ENCODE assay signal across 1 cellular context in the genomic region with DNA sequence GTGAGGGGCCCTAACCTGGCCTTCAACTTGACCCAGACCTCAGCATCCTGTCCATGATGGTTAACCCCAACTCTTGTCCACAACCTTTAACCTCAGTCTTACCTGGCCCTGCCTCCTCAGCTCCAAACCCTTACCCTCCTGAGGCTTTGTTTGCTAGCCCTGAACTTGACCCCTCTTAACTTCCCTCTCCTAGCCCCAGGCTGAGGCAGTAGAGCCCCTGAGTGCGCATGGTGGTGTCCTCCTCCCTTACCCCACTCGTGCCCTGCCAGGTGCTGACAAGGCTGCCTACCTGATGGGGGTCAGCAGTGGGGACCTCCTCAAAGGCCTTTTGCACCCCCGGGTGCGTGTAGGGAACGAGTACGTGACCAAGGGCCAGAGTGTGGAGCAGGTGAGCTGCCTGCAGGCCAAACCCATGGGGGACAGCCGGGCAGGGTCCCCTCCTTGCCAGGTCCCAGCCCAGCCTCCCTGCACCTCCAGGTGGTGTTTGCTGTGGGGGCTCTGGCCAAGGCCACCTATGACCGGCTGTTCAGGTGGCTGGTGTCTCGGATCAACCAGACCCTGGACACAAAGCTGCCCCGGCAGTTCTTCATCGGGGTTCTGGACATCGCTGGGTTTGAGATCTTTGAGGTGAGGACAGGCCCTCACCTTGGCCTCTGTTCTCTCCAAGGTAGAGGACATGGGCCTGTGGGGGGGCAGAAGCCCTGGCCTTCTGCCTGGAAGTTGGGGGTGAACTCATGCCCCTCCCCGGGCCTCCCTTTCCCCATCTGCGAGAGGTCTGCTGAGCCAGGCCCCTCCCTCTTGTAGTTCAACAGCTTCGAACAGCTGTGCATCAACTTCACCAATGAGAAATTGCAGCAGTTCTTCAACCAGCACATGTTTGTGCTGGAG.
A peak's percentile ranks its signal among the peaks of the same experiment; 100 is the strongest.
TF ChIP-seq lines count a peak whose summit lies in the region.

No MANE protein-coding gene starts in this region.

TF ChIP-seq in HepG2, 621 proteins besides CTCF, POLR2A, EP300 and RAD21 (continued from another document and continues in another):
- TF ChIP-seq, protein P1, sequence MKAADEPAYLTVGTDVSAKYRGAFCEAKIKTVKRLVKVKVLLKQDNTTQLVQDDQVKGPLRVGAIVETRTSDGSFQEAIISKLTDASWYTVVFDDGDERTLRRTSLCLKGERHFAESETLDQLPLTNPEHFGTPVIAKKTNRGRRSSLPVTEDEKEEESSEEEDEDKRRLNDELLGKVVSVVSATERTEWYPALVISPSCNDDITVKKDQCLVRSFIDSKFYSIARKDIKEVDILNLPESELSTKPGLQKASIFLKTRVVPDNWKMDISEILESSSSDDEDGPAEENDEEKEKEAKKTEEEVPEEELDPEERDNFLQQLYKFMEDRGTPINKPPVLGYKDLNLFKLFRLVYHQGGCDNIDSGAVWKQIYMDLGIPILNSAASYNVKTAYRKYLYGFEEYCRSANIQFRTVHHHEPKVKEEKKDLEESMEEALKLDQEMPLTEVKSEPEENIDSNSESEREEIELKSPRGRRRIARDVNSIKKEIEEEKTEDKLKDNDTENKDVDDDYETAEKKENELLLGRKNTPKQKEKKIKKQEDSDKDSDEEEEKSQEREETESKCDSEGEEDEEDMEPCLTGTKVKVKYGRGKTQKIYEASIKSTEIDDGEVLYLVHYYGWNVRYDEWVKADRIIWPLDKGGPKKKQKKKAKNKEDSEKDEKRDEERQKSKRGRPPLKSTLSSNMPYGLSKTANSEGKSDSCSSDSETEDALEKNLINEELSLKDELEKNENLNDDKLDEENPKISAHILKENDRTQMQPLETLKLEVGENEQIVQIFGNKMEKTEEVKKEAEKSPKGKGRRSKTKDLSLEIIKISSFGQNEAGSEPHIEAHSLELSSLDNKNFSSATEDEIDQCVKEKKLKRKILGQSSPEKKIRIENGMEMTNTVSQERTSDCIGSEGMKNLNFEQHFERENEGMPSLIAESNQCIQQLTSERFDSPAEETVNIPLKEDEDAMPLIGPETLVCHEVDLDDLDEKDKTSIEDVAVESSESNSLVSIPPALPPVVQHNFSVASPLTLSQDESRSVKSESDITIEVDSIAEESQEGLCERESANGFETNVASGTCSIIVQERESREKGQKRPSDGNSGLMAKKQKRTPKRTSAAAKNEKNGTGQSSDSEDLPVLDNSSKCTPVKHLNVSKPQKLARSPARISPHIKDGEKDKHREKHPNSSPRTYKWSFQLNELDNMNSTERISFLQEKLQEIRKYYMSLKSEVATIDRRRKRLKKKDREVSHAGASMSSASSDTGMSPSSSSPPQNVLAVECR (CRISPR knock-in tag; IDR thresholded peaks at IDR 0.05; ENCODE audit: borderline replicate concordance), result peak; percentile 7; the same call in 1 of the 2 replicates
- TF ChIP-seq, protein P2, sequence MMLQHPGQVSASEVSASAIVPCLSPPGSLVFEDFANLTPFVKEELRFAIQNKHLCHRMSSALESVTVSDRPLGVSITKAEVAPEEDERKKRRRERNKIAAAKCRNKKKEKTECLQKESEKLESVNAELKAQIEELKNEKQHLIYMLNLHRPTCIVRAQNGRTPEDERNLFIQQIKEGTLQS (CRISPR knock-in tag; IDR thresholded peaks at IDR 0.05), result no peak
- 0 out of 2 replicates have a peak, but pooled peaks have one; percentile 44 for TF ChIP-seq ZNF235 (CRISPR knock-in tag; IDR thresholded peaks at IDR 0.05; ENCODE audit: borderline replicate concordance)
- no peak for TF ChIP-seq MAF1 (CRISPR knock-in tag; IDR thresholded peaks at IDR 0.05; ENCODE audit: borderline replicate concordance)
- TF ChIP-seq, protein P3, sequence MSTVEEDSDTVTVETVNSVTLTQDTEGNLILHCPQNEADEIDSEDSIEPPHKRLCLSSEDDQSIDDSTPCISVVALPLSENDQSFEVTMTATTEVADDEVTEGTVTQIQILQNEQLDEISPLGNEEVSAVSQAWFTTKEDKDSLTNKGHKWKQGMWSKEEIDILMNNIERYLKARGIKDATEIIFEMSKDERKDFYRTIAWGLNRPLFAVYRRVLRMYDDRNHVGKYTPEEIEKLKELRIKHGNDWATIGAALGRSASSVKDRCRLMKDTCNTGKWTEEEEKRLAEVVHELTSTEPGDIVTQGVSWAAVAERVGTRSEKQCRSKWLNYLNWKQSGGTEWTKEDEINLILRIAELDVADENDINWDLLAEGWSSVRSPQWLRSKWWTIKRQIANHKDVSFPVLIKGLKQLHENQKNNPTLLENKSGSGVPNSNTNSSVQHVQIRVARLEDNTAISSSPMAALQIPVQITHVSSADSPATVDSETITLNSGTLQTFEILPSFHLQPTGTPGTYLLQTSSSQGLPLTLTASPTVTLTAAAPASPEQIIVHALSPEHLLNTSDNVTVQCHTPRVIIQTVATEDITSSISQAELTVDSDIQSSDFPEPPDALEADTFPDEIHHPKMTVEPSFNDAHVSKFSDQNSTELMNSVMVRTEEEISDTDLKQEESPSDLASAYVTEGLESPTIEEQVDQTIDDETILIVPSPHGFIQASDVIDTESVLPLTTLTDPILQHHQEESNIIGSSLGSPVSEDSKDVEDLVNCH (CRISPR knock-in tag; IDR thresholded peaks at IDR 0.05), result no peak
- no peak for TF ChIP-seq ZNF441 (CRISPR knock-in tag; IDR thresholded peaks at IDR 0.05; ENCODE audit: borderline replicate concordance)
- no peak for TF ChIP-seq ZC3H4 (CRISPR knock-in tag; IDR thresholded peaks at IDR 0.05; ENCODE audit: borderline replicate concordance)
- TF ChIP-seq, protein P4, sequence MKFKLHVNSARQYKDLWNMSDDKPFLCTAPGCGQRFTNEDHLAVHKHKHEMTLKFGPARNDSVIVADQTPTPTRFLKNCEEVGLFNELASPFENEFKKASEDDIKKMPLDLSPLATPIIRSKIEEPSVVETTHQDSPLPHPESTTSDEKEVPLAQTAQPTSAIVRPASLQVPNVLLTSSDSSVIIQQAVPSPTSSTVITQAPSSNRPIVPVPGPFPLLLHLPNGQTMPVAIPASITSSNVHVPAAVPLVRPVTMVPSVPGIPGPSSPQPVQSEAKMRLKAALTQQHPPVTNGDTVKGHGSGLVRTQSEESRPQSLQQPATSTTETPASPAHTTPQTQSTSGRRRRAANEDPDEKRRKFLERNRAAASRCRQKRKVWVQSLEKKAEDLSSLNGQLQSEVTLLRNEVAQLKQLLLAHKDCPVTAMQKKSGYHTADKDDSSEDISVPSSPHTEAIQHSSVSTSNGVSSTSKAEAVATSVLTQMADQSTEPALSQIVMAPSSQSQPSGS (CRISPR knock-in tag; IDR thresholded peaks at IDR 0.05), result 0 out of 2 replicates have a peak, but pooled peaks have one; percentile 15
- TF ChIP-seq, protein P5, sequence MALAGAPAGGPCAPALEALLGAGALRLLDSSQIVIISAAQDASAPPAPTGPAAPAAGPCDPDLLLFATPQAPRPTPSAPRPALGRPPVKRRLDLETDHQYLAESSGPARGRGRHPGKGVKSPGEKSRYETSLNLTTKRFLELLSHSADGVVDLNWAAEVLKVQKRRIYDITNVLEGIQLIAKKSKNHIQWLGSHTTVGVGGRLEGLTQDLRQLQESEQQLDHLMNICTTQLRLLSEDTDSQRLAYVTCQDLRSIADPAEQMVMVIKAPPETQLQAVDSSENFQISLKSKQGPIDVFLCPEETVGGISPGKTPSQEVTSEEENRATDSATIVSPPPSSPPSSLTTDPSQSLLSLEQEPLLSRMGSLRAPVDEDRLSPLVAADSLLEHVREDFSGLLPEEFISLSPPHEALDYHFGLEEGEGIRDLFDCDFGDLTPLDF (CRISPR knock-in tag; IDR thresholded peaks at IDR 0.05), result no peak
- TF ChIP-seq, protein P6, sequence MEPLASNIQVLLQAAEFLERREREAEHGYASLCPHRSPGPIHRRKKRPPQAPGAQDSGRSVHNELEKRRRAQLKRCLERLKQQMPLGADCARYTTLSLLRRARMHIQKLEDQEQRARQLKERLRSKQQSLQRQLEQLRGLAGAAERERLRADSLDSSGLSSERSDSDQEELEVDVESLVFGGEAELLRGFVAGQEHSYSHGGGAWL (CRISPR knock-in tag; IDR thresholded peaks at IDR 0.05), result no peak
- TF ChIP-seq ZNF670 (CRISPR knock-in tag; IDR thresholded peaks at IDR 0.05; ENCODE audit: borderline replicate concordance), result no peak
- TF ChIP-seq AGO1 (IDR thresholded peaks at IDR 0.05; ENCODE audit: low read depth, low read length, poor library complexity, severe bottlenecking), result peak; percentile 40
- no peak for TF ChIP-seq SNRNP70 (IDR thresholded peaks at IDR 0.05; ENCODE audit: low read depth, low read length)
- TF ChIP-seq, protein P7, sequence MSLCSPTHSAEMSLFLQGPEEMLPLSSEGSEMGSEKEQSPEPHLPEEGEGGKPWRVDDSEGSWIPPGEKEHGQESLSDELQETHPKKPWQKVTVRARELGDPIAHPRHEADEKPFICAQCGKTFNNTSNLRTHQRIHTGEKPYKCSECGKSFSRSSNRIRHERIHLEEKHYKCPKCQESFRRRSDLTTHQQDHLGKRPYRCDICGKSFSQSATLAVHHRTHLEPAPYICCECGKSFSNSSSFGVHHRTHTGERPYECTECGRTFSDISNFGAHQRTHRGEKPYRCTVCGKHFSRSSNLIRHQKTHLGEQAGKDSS (CRISPR knock-in tag; IDR thresholded peaks at IDR 0.05; ENCODE audit: borderline replicate concordance, low read depth), result peak; percentile 49; the same call in 1 of the 2 replicates
- TF ChIP-seq GPN1 (CRISPR knock-in tag; IDR thresholded peaks at IDR 0.05; ENCODE audit: borderline replicate concordance), result no peak
- TF ChIP-seq, protein P8, sequence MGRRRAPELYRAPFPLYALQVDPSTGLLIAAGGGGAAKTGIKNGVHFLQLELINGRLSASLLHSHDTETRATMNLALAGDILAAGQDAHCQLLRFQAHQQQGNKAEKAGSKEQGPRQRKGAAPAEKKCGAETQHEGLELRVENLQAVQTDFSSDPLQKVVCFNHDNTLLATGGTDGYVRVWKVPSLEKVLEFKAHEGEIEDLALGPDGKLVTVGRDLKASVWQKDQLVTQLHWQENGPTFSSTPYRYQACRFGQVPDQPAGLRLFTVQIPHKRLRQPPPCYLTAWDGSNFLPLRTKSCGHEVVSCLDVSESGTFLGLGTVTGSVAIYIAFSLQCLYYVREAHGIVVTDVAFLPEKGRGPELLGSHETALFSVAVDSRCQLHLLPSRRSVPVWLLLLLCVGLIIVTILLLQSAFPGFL (CRISPR knock-in tag; IDR thresholded peaks at IDR 0.05), result 0 out of 2 replicates have a peak, but pooled peaks have one; percentile 33
- no peak for TF ChIP-seq ZNF24 (IDR thresholded peaks at IDR 0.05)
- TF ChIP-seq NR2F1 (CRISPR knock-in tag; IDR thresholded peaks at IDR 0.05), result 0 out of 4 replicates have a peak, but pooled peaks of 1 of the 2 experiments have one; percentile 27
- TF ChIP-seq SATB2 (CRISPR knock-in tag; IDR thresholded peaks at IDR 0.05), result no peak
- TF ChIP-seq, protein P9, sequence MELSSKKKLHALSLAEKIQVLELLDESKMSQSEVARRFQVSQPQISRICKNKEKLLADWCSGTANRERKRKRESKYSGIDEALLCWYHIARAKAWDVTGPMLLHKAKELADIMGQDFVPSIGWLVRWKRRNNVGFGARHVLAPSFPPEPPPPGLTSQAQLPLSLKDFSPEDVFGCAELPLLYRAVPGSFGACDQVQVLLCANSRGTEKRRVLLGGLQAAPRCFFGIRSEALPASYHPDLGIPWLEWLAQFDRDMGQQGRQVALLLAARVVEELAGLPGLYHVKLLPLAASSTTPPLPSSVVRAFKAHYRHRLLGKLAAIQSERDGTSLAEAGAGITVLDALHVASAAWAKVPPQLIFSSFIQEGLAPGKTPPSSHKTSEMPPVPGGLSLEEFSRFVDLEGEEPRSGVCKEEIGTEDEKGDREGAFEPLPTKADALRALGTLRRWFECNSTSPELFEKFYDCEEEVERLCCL (CRISPR knock-in tag; IDR thresholded peaks at IDR 0.05; ENCODE audit: borderline replicate concordance), result no peak
- TF ChIP-seq CEBPB (IDR thresholded peaks at IDR 0.05; ENCODE audit: borderline replicate concordance, low read depth, low read length), result no peak
- no peak for TF ChIP-seq TGIF2 (CRISPR knock-in tag; IDR thresholded peaks at IDR 0.05)
- no peak for TF ChIP-seq XBP1 (CRISPR knock-in tag; IDR thresholded peaks at IDR 0.05)
- TF ChIP-seq JARID2 (CRISPR knock-in tag; IDR thresholded peaks at IDR 0.05; ENCODE audit: insufficient replicate concordance), result no peak
- TF ChIP-seq, protein P10, sequence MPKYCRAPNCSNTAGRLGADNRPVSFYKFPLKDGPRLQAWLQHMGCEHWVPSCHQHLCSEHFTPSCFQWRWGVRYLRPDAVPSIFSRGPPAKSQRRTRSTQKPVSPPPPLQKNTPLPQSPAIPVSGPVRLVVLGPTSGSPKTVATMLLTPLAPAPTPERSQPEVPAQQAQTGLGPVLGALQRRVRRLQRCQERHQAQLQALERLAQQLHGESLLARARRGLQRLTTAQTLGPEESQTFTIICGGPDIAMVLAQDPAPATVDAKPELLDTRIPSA (CRISPR knock-in tag; IDR thresholded peaks at IDR 0.05; ENCODE audit: borderline replicate concordance), result no peak
- TF ChIP-seq ZNF430 (CRISPR knock-in tag; IDR thresholded peaks at IDR 0.05), result no peak
- TF ChIP-seq ZNF30 (CRISPR knock-in tag; IDR thresholded peaks at IDR 0.05), result no peak
- TF ChIP-seq ZKSCAN5 (CRISPR knock-in tag; IDR thresholded peaks at IDR 0.05), result no peak
- TF ChIP-seq NR2F6 (IDR thresholded peaks at IDR 0.05), result peak; percentile 67
- no peak for TF ChIP-seq NR2F6 (CRISPR knock-in tag; IDR thresholded peaks at IDR 0.05)
- TF ChIP-seq, protein P11, sequence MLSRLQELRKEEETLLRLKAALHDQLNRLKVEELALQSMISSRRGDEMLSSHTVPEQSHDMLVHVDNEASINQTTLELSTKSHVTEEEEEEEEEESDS (CRISPR knock-in tag; IDR thresholded peaks at IDR 0.05; ENCODE audit: borderline replicate concordance), result no peak
- TF ChIP-seq ATF1 (CRISPR knock-in tag; IDR thresholded peaks at IDR 0.05), result no peak
- no peak for TF ChIP-seq PHB2 (IDR thresholded peaks at IDR 0.05; ENCODE audit: partially characterized antibody)
- TF ChIP-seq SMARCC2 (IDR thresholded peaks at IDR 0.05), result no peak
- no peak for TF ChIP-seq FLYWCH1 (CRISPR knock-in tag; IDR thresholded peaks at IDR 0.05)
- TF ChIP-seq MBD4 (IDR thresholded peaks at IDR 0.05; ENCODE audit: borderline replicate concordance, low read length), result no peak
